ENCODE assay signal across 14 cellular contexts in the genomic region with DNA sequence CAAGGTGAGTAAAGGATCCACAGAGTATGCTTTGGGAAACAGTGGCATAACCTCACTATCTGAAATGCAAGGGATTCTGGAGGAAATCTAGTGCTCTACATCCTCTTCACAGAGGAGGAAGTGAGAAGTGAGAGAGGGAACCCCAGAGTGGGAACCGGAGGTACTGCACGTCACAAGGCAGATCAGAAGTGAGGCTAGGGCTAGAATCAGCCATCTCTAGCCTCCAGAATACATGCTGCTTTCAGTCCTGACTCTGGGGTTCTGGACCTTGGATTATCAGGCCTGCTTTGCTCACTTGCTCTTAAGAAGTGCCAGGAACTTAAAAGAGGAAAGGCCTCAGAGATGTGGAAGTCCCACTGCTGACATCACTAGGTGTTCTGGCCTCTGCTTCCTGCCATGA. TPM values are rescaled to one million over a fixed set of nuclear protein-coding genes. Genes with fewer than 3 reads are reported as not detected.
DNase-seq lines count a peak whose midpoint lies in the region; ATAC-seq and TF ChIP-seq lines count a peak whose summit lies in the region.
"Had no signal": no experiment of that assay in that cellular context is flagged by ENCODE, and none has a peak within 500 bp of the region (broad histone marks: within the 10 kb centered on the region; RNA-seq: fewer than 3 reads in every experiment).

No MANE protein-coding gene starts in this region.

- H3K4me3 ChIP-seq in breast epithelium, result no peak overlapping the region
- H3K4me3 ChIP-seq in MG63, result no peak overlapping the region
- H3K4me3 ChIP-seq: GM23248 had no signal

- H3K4me1 ChIP-seq in breast epithelium, result no peaks in the 10 kb centered on the region

- H3K4me3 Mint-ChIP-seq in activated CD4-positive, alpha-beta memory T cell treated with anti-CD3 and anti-CD28 coated beads, Interleukin-2, amount 10 ng/mL, durations not matched to agents 7 days and 5 days, result no peak overlapping the region
- H3K4me3 Mint-ChIP-seq: activated naive CD4-positive, alpha-beta T cell treated with anti-CD3 and anti-CD28 coated beads, Interleukin-2, amount 10 ng/mL, durations not matched to agents 7 days and 5 days; CD4-positive, alpha-beta T cell; effector memory CD8-positive, alpha-beta T cell had no signal

- H3K4me1 Mint-ChIP-seq in activated CD4-positive, alpha-beta memory T cell treated with anti-CD3 and anti-CD28 coated beads, Interleukin-2, amount 10 ng/mL, durations not matched to agents 7 days and 5 days, result no peaks in the 10 kb centered on the region
- H3K4me1 Mint-ChIP-seq: activated naive CD4-positive, alpha-beta T cell treated with anti-CD3 and anti-CD28 coated beads, Interleukin-2, amount 10 ng/mL, durations not matched to agents 7 days and 5 days had no signal

- ATAC-seq in GM18499 (IDR thresholded peaks at IDR 0.05; ENCODE audit: insufficient read depth, unreplicated experiment) (peak; percentile 90), GM21576 (IDR thresholded peaks at IDR 0.05; ENCODE audit: unreplicated experiment) (peak; percentile 95), HG03521 (IDR thresholded peaks at IDR 0.05; ENCODE audit: unreplicated experiment) (peak; percentile 91), left cardiac atrium (peak; percentile 51 to 68)
- ATAC-seq: effector memory CD8-positive, alpha-beta T cell had no signal

- CTCF ChIA-PET in activated CD4-positive, alpha-beta memory T cell treated with anti-CD3 and anti-CD28 coated beads, Interleukin-2, amount 10 ng/mL, durations not matched to agents 7 days and 5 days (lab: Charles Lee), result no interaction called here

- no peaks in the 10 kb centered on the region for H3K36me3 ChIP-seq in breast epithelium
- no peaks in the 10 kb centered on the region for H3K36me3 ChIP-seq in MG63

- H3K9me3 ChIP-seq in breast epithelium, result no peaks in the 10 kb centered on the region
- no peaks in the 10 kb centered on the region for H3K9me3 ChIP-seq in MG63

- no peak overlapping the region for H3K27ac Mint-ChIP-seq in activated CD4-positive, alpha-beta memory T cell treated with anti-CD3 and anti-CD28 coated beads, Interleukin-2, amount 10 ng/mL, durations not matched to agents 7 days and 5 days
- H3K27ac Mint-ChIP-seq: CD4-positive, alpha-beta T cell; effector memory CD8-positive, alpha-beta T cell had no signal

- no peak for DNase-seq in left cardiac atrium
- no peak for DNase-seq in occipital lobe (lab: John Stamatoyannopoulos, UW)
- DNase-seq in activated CD4-positive, alpha-beta memory T cell treated with anti-CD3 and anti-CD28 coated beads, Interleukin-2, amount 10 ng/mL, durations not matched to agents 7 days and 5 days, result no peak
- no peak for DNase-seq in breast epithelium (ENCODE audit: low spot score in 2 of 2)
- no peak for DNase-seq in MG63
- DNase-seq: activated naive CD4-positive, alpha-beta T cell treated with anti-CD3 and anti-CD28 coated beads, Interleukin-2, amount 10 ng/mL, durations not matched to agents 7 days and 5 days; CD4-positive, alpha-beta T cell; effector memory CD8-positive, alpha-beta T cell; GM23248; NCI-H187 treated with DMSO at 0.1 percent for 48 hours; retina had no signal

- no peaks in the 10 kb centered on the region for H3K9me3 Mint-ChIP-seq in activated CD4-positive, alpha-beta memory T cell treated with anti-CD3 and anti-CD28 coated beads, Interleukin-2, amount 10 ng/mL, durations not matched to agents 7 days and 5 days
- H3K9me3 Mint-ChIP-seq: activated naive CD4-positive, alpha-beta T cell treated with anti-CD3 and anti-CD28 coated beads, Interleukin-2, amount 10 ng/mL, durations not matched to agents 7 days and 5 days; CD4-positive, alpha-beta T cell; effector memory CD8-positive, alpha-beta T cell had no signal

- POLR2A ChIA-PET in activated CD4-positive, alpha-beta memory T cell treated with anti-CD3 and anti-CD28 coated beads, Interleukin-2, amount 10 ng/mL, durations not matched to agents 7 days and 5 days (lab: Charles Lee), result no interaction called here

- intact Hi-C loops in left cardiac atrium (cut with DNase I) (no loop called here), breast epithelium (cut with DNase I; ENCODE audit: low total_unique reads) (no loop called here)

- H3K36me3 Mint-ChIP-seq in activated CD4-positive, alpha-beta memory T cell treated with anti-CD3 and anti-CD28 coated beads, Interleukin-2, amount 10 ng/mL, durations not matched to agents 7 days and 5 days (ENCODE audit: low read depth), result no peaks in the 10 kb centered on the region
- H3K36me3 Mint-ChIP-seq: activated naive CD4-positive, alpha-beta T cell treated with anti-CD3 and anti-CD28 coated beads, Interleukin-2, amount 10 ng/mL, durations not matched to agents 7 days and 5 days had no signal

- no peak for TF ChIP-seq POLR2A in breast epithelium (IDR thresholded peaks at IDR 0.05)

- H3K27ac ChIP-seq in breast epithelium, result no peak overlapping the region
- H3K27ac ChIP-seq: GM23248 had no signal

- no peak for TF ChIP-seq CTCF in breast epithelium (IDR thresholded peaks at IDR 0.05)

- no peaks in the 10 kb centered on the region for H3K27me3 Mint-ChIP-seq in activated CD4-positive, alpha-beta memory T cell treated with anti-CD3 and anti-CD28 coated beads, Interleukin-2, amount 10 ng/mL, durations not matched to agents 7 days and 5 days

- H3K27me3 ChIP-seq in breast epithelium (no peaks in the 10 kb centered on the region), MG63 (no peaks in the 10 kb centered on the region)

RNA-seq across cellular contexts. Expression of a gene that starts 25.7 kb away (rescaled TPM):
- total RNA-seq in left cardiac atrium (10 to 100 TPM; 12.0 to 14.3 TPM), occipital lobe (1.1 TPM), breast epithelium (10 to 100 TPM in 1 of 3 donors, 1 to 10 TPM in 2; 3.6 to 10.9 (median 7.6) TPM)
- under 1 TPM; 0.23 to 0.35 TPM for total RNA-seq in activated CD4-positive, alpha-beta memory T cell treated with anti-CD3 and anti-CD28 coated beads, Interleukin-2, amount 10 ng/mL, durations not matched to agents 7 days and 5 days
- total RNA-seq in MG63 (2014; rRNA removed; shearing (Covaris generic); ENCODE audit: low replicate concordance), result 6.2 and 8.8 TPM in 2 replicates

RNA-seq across cellular contexts. Expression of a gene that starts 55.6 kb away (rescaled TPM):
- total RNA-seq in left cardiac atrium (10 to 100 TPM; 40.6 to 57.8 TPM), occipital lobe (0.62 TPM), breast epithelium (10 to 100 TPM in 2 of 3 donors, 1 to 10 TPM in 1; 8.3 to 17.1 (median 11.1) TPM)
- total RNA-seq in activated CD4-positive, alpha-beta memory T cell treated with anti-CD3 and anti-CD28 coated beads, Interleukin-2, amount 10 ng/mL, durations not matched to agents 7 days and 5 days, result not detected
- 1.3 TPM in 1 of 2 replicates, not detected in the other for total RNA-seq in MG63 (2014; rRNA removed; shearing (Covaris generic); ENCODE audit: low replicate concordance)
- total RNA-seq: CD4-positive, alpha-beta T cell; GM23248 had no signal
